18 cellular contexts compared by ENCODE assay signal in genomic region chr6:11944111-11944510, GRCh38.
"Had no signal": no experiment of that assay in that cellular context is flagged by ENCODE, and none has a peak within 500 bp of the region (broad histone marks: within the 10 kb centered on the region; RNA-seq: fewer than 3 reads in every experiment).

No MANE protein-coding gene starts in this region.

- H3K36me3 Mint-ChIP-seq: memory B cell; natural killer cell; stimulated activated effector memory CD8-positive, alpha-beta T cell treated with anti-CD3 and anti-CD28 coated beads, Interleukin-12 subunit alpha, Interleukin-12 subunit beta, amount 100 ng/mL, for 72 hours; type B pancreatic cell had no signal

- H3K9me3 ChIP-seq: ovary, right atrium auricular region, sigmoid colon, stomach, tibial artery had no signal

- H3K27me3 Mint-ChIP-seq: type B pancreatic cell had no signal

- ATAC-seq: left ventricle myocardium superior; natural killer cell; stimulated activated effector memory CD8-positive, alpha-beta T cell treated with anti-CD3 and anti-CD28 coated beads, Interleukin-12 subunit alpha, Interleukin-12 subunit beta, amount 100 ng/mL, for 72 hours had no signal

- H3K4me3 Mint-ChIP-seq: memory B cell; natural killer cell; stimulated activated effector memory CD8-positive, alpha-beta T cell treated with anti-CD3 and anti-CD28 coated beads, Interleukin-12 subunit alpha, Interleukin-12 subunit beta, amount 100 ng/mL, for 72 hours; type B pancreatic cell had no signal

- FAIRE-seq: frontal cortex, keratinocyte had no signal

- H3K4me3 ChIP-seq: coronary artery, lung, ovary, right atrium auricular region, sigmoid colon, stomach, tibial artery had no signal

- H3K4me1 Mint-ChIP-seq: memory B cell; stimulated activated effector memory CD8-positive, alpha-beta T cell treated with anti-CD3 and anti-CD28 coated beads, Interleukin-12 subunit alpha, Interleukin-12 subunit beta, amount 100 ng/mL, for 72 hours had no signal

- H3K9me3 Mint-ChIP-seq: memory B cell; natural killer cell; stimulated activated effector memory CD8-positive, alpha-beta T cell treated with anti-CD3 and anti-CD28 coated beads, Interleukin-12 subunit alpha, Interleukin-12 subunit beta, amount 100 ng/mL, for 72 hours had no signal

- H3K4me1 ChIP-seq: right atrium auricular region, sigmoid colon, stomach, tibial artery had no signal

- H3K36me3 ChIP-seq: ovary, right atrium auricular region, sigmoid colon, stomach, tibial artery had no signal

- DNase-seq: left ventricle myocardium superior; natural killer cell; occipital lobe; ovary; sigmoid colon; stimulated activated CD4-positive, alpha-beta T cell treated with anti-CD3 and anti-CD28 coated beads, Interleukin-2, amount 100 ng/mL, for 24 hours; stimulated activated CD4-positive, alpha-beta T cell treated with anti-CD3 and anti-CD28 coated beads, Interleukin-4, amount 100 ng/mL, for 24 hours; stimulated activated naive CD4-positive, alpha-beta T cell treated with Interleukin-2 at 50 U/mL for 16 hours; stomach; tibial artery had no signal

- H3K27ac Mint-ChIP-seq: memory B cell; natural killer cell; stimulated activated effector memory CD8-positive, alpha-beta T cell treated with anti-CD3 and anti-CD28 coated beads, Interleukin-12 subunit alpha, Interleukin-12 subunit beta, amount 100 ng/mL, for 72 hours; type B pancreatic cell had no signal

- H3K27ac ChIP-seq: coronary artery, ovary, right atrium auricular region, sigmoid colon, stomach, tibial artery had no signal

- H3K27me3 ChIP-seq: ovary, right atrium auricular region, sigmoid colon, stomach, tibial artery had no signal
